9 cellular contexts compared by ENCODE assay signal in the genomic region with DNA sequence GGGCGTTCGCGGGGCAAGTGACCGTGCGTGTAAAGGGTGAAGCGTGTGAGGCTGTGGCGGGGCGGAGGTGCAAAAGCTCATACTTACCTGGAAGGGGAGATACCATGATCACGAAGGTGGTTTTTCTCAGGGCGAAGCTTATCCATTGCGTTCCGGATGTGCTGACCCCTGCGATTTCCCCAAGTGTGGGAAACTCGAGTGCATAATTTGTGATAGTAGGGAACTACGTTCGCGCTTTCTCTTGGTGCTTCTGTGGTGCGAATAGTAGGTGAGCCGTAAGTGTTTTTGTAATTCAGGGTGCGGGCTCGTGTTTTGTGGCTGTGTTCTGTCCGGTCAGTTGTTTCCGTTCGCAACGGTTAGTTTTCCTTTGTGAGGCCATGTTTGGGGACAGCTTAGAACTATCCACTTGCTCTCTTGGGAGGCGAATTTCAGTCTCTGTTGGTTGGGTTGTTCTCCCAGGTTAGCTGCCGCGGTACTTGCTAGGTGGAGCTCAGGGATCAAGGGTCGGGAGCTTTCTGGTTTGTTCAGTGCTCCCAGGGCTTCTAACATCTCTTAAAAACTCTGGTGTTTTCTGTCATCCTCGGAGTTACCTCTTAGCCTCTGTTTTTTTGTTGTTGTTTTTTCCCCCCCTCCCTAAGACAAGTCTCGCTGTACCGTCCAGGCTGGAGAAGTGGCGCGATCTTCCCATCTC. TPM values are rescaled to one million over a fixed set of nuclear protein-coding genes. Genes with fewer than 3 reads are reported as not detected.
A peak's percentile ranks its signal among the peaks of the same experiment; 100 is the strongest.
DNase-seq lines count a peak whose midpoint lies in the region; ATAC-seq and TF ChIP-seq lines count a peak whose summit lies in the region.
"Not testable (repeated sequence)": the region's sequence is repeated elsewhere in the genome, so short reads cannot be mapped to it uniquely, and the experiment has no call there.
"Had no signal": no experiment of that assay in that cellular context is flagged by ENCODE, and none has a peak within 500 bp of the region (broad histone marks: within the 10 kb centered on the region; RNA-seq: fewer than 3 reads in every experiment).

No MANE protein-coding gene starts in this region.

- H3K4me2 ChIP-seq in mesendoderm (ENCODE audit: low read length) = not testable (repeated sequence)

- not testable (repeated sequence) for H3K4ac ChIP-seq in mesendoderm (ENCODE audit: low read depth, low read length)

- WGBS in ectodermal cell, 2 experiments = 1% methylated on average over 30 to 31 of the region's 34 CpGs
- WGBS in mesendoderm (ENCODE audit: extremely low coverage, insufficient coverage, low lambda C conversion rate) = no CpG with 5 or more reads among the region's 34 CpGs

- H3K27me3 Mint-ChIP-seq in Caco-2 (ENCODE audit: insufficient read depth, unreplicated experiment) = not testable (repeated sequence)

- H3K56ac ChIP-seq in mesendoderm (ENCODE audit: low read length) = not testable (repeated sequence)

- H3K27me3 ChIP-seq in Caco-2 (replicated peaks; ENCODE audit: control insufficient read depth, insufficient read depth, low read length); ectodermal cell (ENCODE audit: control insufficient read depth, insufficient read depth, low read length, poor library complexity, severe bottlenecking); mesendoderm (ENCODE audit: insufficient read depth, low read length, poor library complexity): not testable (repeated sequence)

- H3K4me3 Mint-ChIP-seq in Caco-2 (ENCODE audit: unreplicated experiment) = peak overlapping the region; percentile 84

- intact Hi-C loops in Caco-2 (cut with micrococcal nuclease; ENCODE audit: unreplicated experiment) = not testable (repeated sequence)

- CTCF ChIA-PET in Caco-2 (lab: Charles Lee) = not testable (repeated sequence)

- not testable (repeated sequence) for H4K5ac ChIP-seq in mesendoderm (ENCODE audit: low read length)

- H3K79me2 ChIP-seq in mesendoderm (ENCODE audit: control insufficient read depth, insufficient read depth, low read length) = not testable (repeated sequence)

- not testable (repeated sequence) for H2BK5ac ChIP-seq in mesendoderm (ENCODE audit: low read length)

- not testable (repeated sequence) for H3K23ac ChIP-seq in mesendoderm (ENCODE audit: low read length)

- not testable (repeated sequence) for TF ChIP-seq CTCF in Caco-2 (IDR thresholded peaks at IDR 0.05; ENCODE audit: insufficient read depth in 1 of 2, low read depth in 1 of 2, low read length in 1 of 2, severe bottlenecking in 1 of 2, unreplicated experiment in 1 of 2)

- POLR2A ChIA-PET in Caco-2 (lab: Charles Lee) = interaction anchor here (0.6 to 1.4 kb wide), 3 partner anchors 184 to 869 kb away, joined by 3 to 8 read pairs (median 5); no protein-coding TSS in a partner anchor

- peaks cover 18% of the 10 kb centered on the region for H3K36me3 Mint-ChIP-seq in Caco-2 (ENCODE audit: insufficient read depth, unreplicated experiment)

- H3K18ac ChIP-seq in mesendoderm (ENCODE audit: low read length) = not testable (repeated sequence)

- H3K79me1 ChIP-seq in mesendoderm (ENCODE audit: low read length) = not testable (repeated sequence)

- not testable (repeated sequence) for H3K4me1 ChIP-seq in Caco-2; ectodermal cell (ENCODE audit: control insufficient read depth, insufficient read depth, low read length); mesendoderm (ENCODE audit: control insufficient read depth, low read depth, low read length)

- not testable (repeated sequence) for H3K9me3 ChIP-seq in Caco-2; ectodermal cell (ENCODE audit: control insufficient read depth, low read length)

- H4K8ac ChIP-seq in mesendoderm (ENCODE audit: low read depth, low read length) = not testable (repeated sequence)

- not testable (repeated sequence) for H2AK5ac ChIP-seq in mesendoderm (ENCODE audit: low read length)

- peak overlapping the region; percentile 95 for H3K27ac Mint-ChIP-seq in Caco-2 (ENCODE audit: unreplicated experiment)

- H3K9ac ChIP-seq in mesendoderm (ENCODE audit: low read length) = not testable (repeated sequence)

- H3K36me3 ChIP-seq in Caco-2 (ENCODE audit: control insufficient read depth, insufficient read depth, low read length); ectodermal cell (ENCODE audit: control insufficient read depth, insufficient read depth, low read length); mesendoderm (ENCODE audit: control insufficient read depth, insufficient read depth, low read length): not testable (repeated sequence)

- not testable (repeated sequence) for H3K4me1 Mint-ChIP-seq in Caco-2 (ENCODE audit: low read depth, unreplicated experiment)

- H3K9me3 Mint-ChIP-seq in Caco-2 (ENCODE audit: unreplicated experiment) = not testable (repeated sequence)

- H3K27ac ChIP-seq in ectodermal cell (ENCODE audit: insufficient read depth, low read depth, low read length, poor library complexity, severe bottlenecking) = peak overlapping the region; percentile 85
- H3K27ac ChIP-seq in mesendoderm (ENCODE audit: low read depth, low read length) = not testable (repeated sequence)

- BruUV-seq in Caco-2 (replicated peaks; lab: Mats Ljungman, UMichigan) = TSS peak; percentile 91

- peak; percentile 73 for ATAC-seq in GM21390 (IDR thresholded peaks at IDR 0.05; ENCODE audit: unreplicated experiment)

- DNase-seq in Caco-2 (peak; percentile 93 to 97), HS-27A (ENCODE audit: low read depth) (peak; percentile 79), mesendoderm (peak; percentile 100)
- peak; percentile 85 for DNase-seq in NK-92 treated with Interleukin-12 subunit alpha and Interleukin-12 subunit beta, amount 100 ng/mL, for 24 hours (lab: John Stamatoyannopoulos, UW)
- peak; percentile 57 to 74 for DNase-seq in activated CD8-positive, alpha-beta memory T cell treated with anti-CD3 and anti-CD28 coated beads for 1 hour (ENCODE audit: extremely low read depth in 1 of 2, low read depth in 1 of 2)
- peak; percentile 51 to 79 (median 59) for DNase-seq in stimulated activated CD4-positive, alpha-beta T cell treated with anti-CD3 and anti-CD28 coated beads, TNF-alpha, amount 100 ng/mL, for 4 hours (ENCODE audit: low read depth in 3 of 3)

- peak overlapping the region; percentile 25 for H3K4me3 ChIP-seq in Caco-2 (ENCODE audit: low read depth, low read length)
- H3K4me3 ChIP-seq in ectodermal cell (ENCODE audit: insufficient read depth, low read depth, low read length) = peak overlapping the region; percentile 26
- not testable (repeated sequence) for H3K4me3 ChIP-seq in mesendoderm (ENCODE audit: low read length)

- not testable (repeated sequence) for H2BK15ac ChIP-seq in mesendoderm (replicated peaks; ENCODE audit: low read depth)

- not testable (repeated sequence) for H2BK120ac ChIP-seq in mesendoderm (ENCODE audit: low read depth, low read length)

RNA-seq across cellular contexts. Expression of a gene that starts 39.2 kb away (rescaled TPM):
- not detected in 2 replicates for total RNA-seq in Caco-2 (2022)
- not detected for polyA plus RNA-seq in ectodermal cell (2013, experiment 1 of 4)
- not detected for polyA plus RNA-seq in ectodermal cell (2013, experiment 2 of 4)
- not detected for polyA plus RNA-seq in ectodermal cell (2013, experiment 3 of 4)
- polyA plus RNA-seq in ectodermal cell (2013, experiment 4 of 4) = not detected
- not detected for polyA plus RNA-seq in mesendoderm (2013, experiment 1 of 2)
- not detected for polyA plus RNA-seq in mesendoderm (2013, experiment 2 of 2)
- total RNA-seq: T-helper 1 cell treated with Interleukin-12 subunit alpha and Interleukin-12 subunit beta and Interleukin-4 antibody, amounts not matched to agents 30 ng/mL and 1 ng/mL, for 36 hours had no signal
